In the genomic region with DNA sequence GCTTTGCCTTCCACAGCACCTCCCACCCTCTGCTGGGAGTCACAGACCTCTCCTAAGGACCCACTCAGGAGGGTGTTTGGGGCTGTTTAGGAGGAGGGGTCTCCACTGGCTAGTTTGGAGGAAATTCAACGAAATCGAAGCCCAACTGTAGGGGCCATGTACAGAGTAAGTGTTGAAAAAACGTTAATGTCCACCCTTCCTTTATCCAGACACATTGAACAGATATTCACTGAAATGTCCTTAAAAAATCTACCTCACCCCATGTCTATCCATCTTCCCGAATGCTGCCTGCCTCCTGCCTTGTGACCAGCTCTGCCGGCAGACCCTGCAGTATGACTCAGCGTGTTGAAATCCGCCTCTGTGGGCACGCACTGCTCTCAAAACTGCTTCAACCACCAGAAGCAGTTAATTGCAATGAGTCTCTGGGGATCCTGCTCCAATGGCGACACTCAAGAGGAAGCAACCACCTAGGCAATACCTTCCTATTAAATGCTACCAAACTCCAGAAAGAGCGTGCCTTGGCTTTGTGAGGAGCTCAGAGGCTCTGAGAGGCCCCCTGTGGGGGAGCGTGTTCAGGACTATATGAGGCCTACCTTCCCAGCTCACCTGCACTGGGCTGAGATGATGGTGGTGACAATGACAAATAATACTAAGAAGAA, we compare ENCODE assay signal across 8 cellular contexts.
A peak's percentile ranks its signal among the peaks of the same experiment; 100 is the strongest.
DNase-seq lines count a peak whose midpoint lies in the region; ATAC-seq and TF ChIP-seq lines count a peak whose summit lies in the region.

No MANE protein-coding gene starts in this region.

- no peaks in the 10 kb centered on the region for H3K36me3 Mint-ChIP-seq in nephron (ENCODE audit: low read depth)
- H3K36me3 Mint-ChIP-seq in activated T-cell treated with anti-CD3 and anti-CD28 coated beads, Interleukin-2, amount 50 U/mL, for 72 hours (ENCODE audit: insufficient read depth in 2 of 2): no peaks in the 10 kb centered on the region

- H3K9me3 Mint-ChIP-seq in nephron: no peaks in the 10 kb centered on the region
- H3K9me3 Mint-ChIP-seq in activated T-cell treated with anti-CD3 and anti-CD28 coated beads, Interleukin-2, amount 50 U/mL, for 72 hours: no peaks in the 10 kb centered on the region

- H3K4me3 Mint-ChIP-seq in nephron: peak overlapping the region in 1 of 3 experiments; percentile 63
- no peak overlapping the region for H3K4me3 Mint-ChIP-seq in activated T-cell treated with anti-CD3 and anti-CD28 coated beads, Interleukin-2, amount 50 U/mL, for 72 hours

- ATAC-seq in HG03095 (IDR thresholded peaks at IDR 0.05; ENCODE audit: unreplicated experiment): no peak
- ATAC-seq in HG03457 (IDR thresholded peaks at IDR 0.05; ENCODE audit: unreplicated experiment): no peak
- no peak for ATAC-seq in activated T-cell treated with anti-CD3 and anti-CD28 coated beads, Interleukin-2, amount 50 U/mL, for 72 hours (replicated peaks in 1 of 2)

- H3K27ac Mint-ChIP-seq in nephron: peak overlapping the region; percentile 76 to 85 (median 78)
- H3K27ac Mint-ChIP-seq in activated T-cell treated with anti-CD3 and anti-CD28 coated beads, Interleukin-2, amount 50 U/mL, for 72 hours: no peak overlapping the region

- H3K4me1 ChIP-seq in HUES48 (ENCODE audit: control insufficient read depth, insufficient read depth, low read length): peaks cover 12% of the 10 kb centered on the region

- no peaks in the 10 kb centered on the region for H3K9me3 ChIP-seq in HUES48 (ENCODE audit: control insufficient read depth, insufficient read depth, low read length)

- H3K9ac ChIP-seq in HUES48 (ENCODE audit: low read depth, low read length): peak overlapping the region; percentile 4; the same call in 1 of the 2 replicates

- no peaks in the 10 kb centered on the region for H3K36me3 ChIP-seq in HUES48 (ENCODE audit: control insufficient read depth, insufficient read depth, low read length)

- no peaks in the 10 kb centered on the region for H3K27me3 Mint-ChIP-seq in nephron (ENCODE audit: low read depth)
- H3K27me3 Mint-ChIP-seq in activated T-cell treated with anti-CD3 and anti-CD28 coated beads, Interleukin-2, amount 50 U/mL, for 72 hours (ENCODE audit: low read depth): no peaks in the 10 kb centered on the region

- peaks cover 72% of the 10 kb centered on the region for H3K4me1 Mint-ChIP-seq in nephron
- peaks cover 15% of the 10 kb centered on the region for H3K4me1 Mint-ChIP-seq in activated T-cell treated with anti-CD3 and anti-CD28 coated beads, Interleukin-2, amount 50 U/mL, for 72 hours (ENCODE audit: low read depth)

- H3K4me3 ChIP-seq in HUES48 (ENCODE audit: low read depth, low read length) (no peak overlapping the region), fibroblast of mammary gland (ENCODE audit: control insufficient read depth, low read depth, low read length) (no peak overlapping the region)

- TF ChIP-seq CTCF in fibroblast of mammary gland (conservative IDR thresholded peaks at IDR 0.05; ENCODE audit: control insufficient read depth, insufficient read depth, low read depth, low read length) (no peak), nephron (IDR thresholded peaks at IDR 0.05; ENCODE audit: unreplicated experiment in 3 of 3) (no peak)

- H3K27me3 ChIP-seq in HUES48 (ENCODE audit: control insufficient read depth, insufficient read depth, low read length): no peaks in the 10 kb centered on the region

- peak overlapping the region; percentile 37 for H3K27ac ChIP-seq in HUES48 (ENCODE audit: low read depth, low read length)

- DNase-seq in Ammon's horn (ENCODE audit: low spot score): peak; percentile 89
- DNase-seq in SIG-M5 treated with dmso at 0.1 percent for 504 hours (lab: John Stamatoyannopoulos, UW; ENCODE audit: unreplicated experiment): peak; percentile 97
- peak; percentile 95 for DNase-seq in fibroblast of mammary gland (ENCODE audit: low read depth)
- no peak for DNase-seq in activated T-cell treated with anti-CD3 and anti-CD28 coated beads, Interleukin-2, amount 50 U/mL, for 72 hours

Comparison
In these comparisons a context has a peak if more than half of its experiments do, and no peak if none do; other contexts are left out.
1. DNase-seq: peak in Ammon's horn (single experiment), SIG-M5 treated with dmso at 0.1 percent for 504 hours (single experiment) and fibroblast of mammary gland (single experiment); none in activated T-cell treated with anti-CD3 and anti-CD28 coated beads, Interleukin-2, amount 50 U/mL, for 72 hours (0 of 2).